Comparison of ENCODE assay signal across 28 cellular contexts in the genomic region with DNA sequence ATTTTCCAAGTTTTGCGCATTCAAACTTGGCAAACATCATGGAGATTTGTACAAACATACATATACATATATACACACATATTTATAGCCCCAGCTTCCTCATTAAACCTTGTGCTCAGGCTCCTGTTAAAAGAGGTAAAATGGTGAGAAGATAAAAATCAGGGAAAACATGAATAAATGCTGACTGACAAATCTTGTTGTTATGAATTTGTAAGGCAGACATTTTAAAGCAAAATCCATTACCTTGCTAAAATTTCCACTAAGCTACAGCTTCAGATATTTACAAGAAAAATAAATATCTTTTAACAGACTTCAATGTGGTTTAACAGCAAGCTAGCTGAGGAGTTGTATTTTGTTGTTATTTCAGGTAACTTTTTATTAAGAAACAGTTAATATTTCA.
"Had no signal": no experiment of that assay in that cellular context is flagged by ENCODE, and none has a peak within 500 bp of the region (broad histone marks: within the 10 kb centered on the region; RNA-seq: fewer than 3 reads in every experiment).

No MANE protein-coding gene starts in this region.

- DNase-seq: dermis blood vessel endothelial cell; effector memory CD4-positive, alpha-beta T cell; erythroblast; esophagus squamous epithelium; foreskin melanocyte; glutamatergic neuron; heart right ventricle; hippocampal formation; left cardiac atrium; left lung; mesendoderm; midbrain; naive thymus-derived CD4-positive, alpha-beta T cell; spleen; stimulated activated CD4-positive, alpha-beta T cell treated with anti-CD3 and anti-CD28 coated beads, Interleukin-4, amount 100 ng/mL, for 4 hours; stimulated activated naive CD8-positive, alpha-beta T cell treated with anti-CD3 and anti-CD28 coated beads, Interleukin-15, Interleukin-2, amounts not matched to agents 100 U/mL and 50 U/mL, for 24 hours; substantia nigra; testis; tibial artery had no signal

- H3K4me1 ChIP-seq: esophagus squamous epithelium, heart right ventricle, left lung, neural progenitor cell, prostate gland, right atrium auricular region, spleen, testis, tibial artery had no signal

- H3K9me3 Mint-ChIP-seq: naive thymus-derived CD4-positive, alpha-beta T cell; nephron; neural progenitor cell; stimulated activated memory B cell treated with anti-CD40 and anti-IgM and Interleukin-4, amounts not matched to agents 10 μg/mL and 1 μg/mL and 100 μg/mL, for 72 hours; type B pancreatic cell had no signal

- H3K4me1 Mint-ChIP-seq: nephron, neural progenitor cell had no signal

- H3K27me3 ChIP-seq: esophagus squamous epithelium, heart right ventricle, left lung, neural progenitor cell, right atrium auricular region, spleen, testis, tibial artery had no signal

- H3K36me3 ChIP-seq: prostate gland, right atrium auricular region had no signal

- ATAC-seq: heart right ventricle; left cardiac atrium; left lung; naive thymus-derived CD4-positive, alpha-beta T cell; stimulated activated memory B cell treated with anti-CD40 and anti-IgM and Interleukin-4, amounts not matched to agents 10 μg/mL and 1 μg/mL and 100 μg/mL, for 72 hours; stimulated activated naive CD8-positive, alpha-beta T cell treated with anti-CD3 and anti-CD28 coated beads, Interleukin-15, Interleukin-2, amounts not matched to agents 100 U/mL and 50 U/mL, for 24 hours had no signal

- H3K4me2 ChIP-seq: neural progenitor cell had no signal

- H3K27ac ChIP-seq: coronary artery, esophagus squamous epithelium, heart right ventricle, left lung, neural progenitor cell, prostate gland, right atrium auricular region, skin epidermis, spleen, testis, tibial artery had no signal

- H3K9me3 ChIP-seq: esophagus squamous epithelium, heart right ventricle, left lung, prostate gland, right atrium auricular region, spleen, testis, tibial artery had no signal

- H3K27ac Mint-ChIP-seq: naive thymus-derived CD4-positive, alpha-beta T cell; nephron; neural progenitor cell; stimulated activated memory B cell treated with anti-CD40 and anti-IgM and Interleukin-4, amounts not matched to agents 10 μg/mL and 1 μg/mL and 100 μg/mL, for 72 hours; type B pancreatic cell had no signal

- H3K4me3 Mint-ChIP-seq: naive thymus-derived CD4-positive, alpha-beta T cell; nephron; neural progenitor cell; stimulated activated memory B cell treated with anti-CD40 and anti-IgM and Interleukin-4, amounts not matched to agents 10 μg/mL and 1 μg/mL and 100 μg/mL, for 72 hours; type B pancreatic cell had no signal

- H3K9ac ChIP-seq: neural progenitor cell had no signal

- H3K4me3 ChIP-seq: coronary artery, esophagus squamous epithelium, heart right ventricle, left lung, neural progenitor cell, prostate gland, right atrium auricular region, skin epidermis, spleen, testis, tibial artery had no signal

- FAIRE-seq: urothelium cell line had no signal

- H3K27me3 Mint-ChIP-seq: naive thymus-derived CD4-positive, alpha-beta T cell; stimulated activated memory B cell treated with anti-CD40 and anti-IgM and Interleukin-4, amounts not matched to agents 10 μg/mL and 1 μg/mL and 100 μg/mL, for 72 hours; type B pancreatic cell had no signal

- H2AFZ ChIP-seq: neural progenitor cell had no signal
